Comparison of ENCODE assay signal across 8 cellular contexts in genomic region chr10:51063659-51064535, GRCh38. TPM values are rescaled to one million over a fixed set of nuclear protein-coding genes. Genes with fewer than 3 reads are reported as not detected.
A peak's percentile ranks its signal among the peaks of the same experiment; 100 is the strongest.
DNase-seq lines count a peak whose midpoint lies in the region; ATAC-seq and TF ChIP-seq lines count a peak whose summit lies in the region.

No MANE protein-coding gene starts in this region.

- H3K27ac ChIP-seq in VCaP, result no peak overlapping the region

- peak; percentile 82 for TF ChIP-seq CTCF in VCaP (conservative IDR thresholded peaks at IDR 0.05)

- no peaks in the 10 kb centered on the region for H3K4me1 Mint-ChIP-seq in immature natural killer cell

- H3K4me3 Mint-ChIP-seq in immature natural killer cell, result no peak overlapping the region

- no peak for ATAC-seq in HG03135 (IDR thresholded peaks at IDR 0.05; ENCODE audit: unreplicated experiment)

- peak; percentile 4 for DNase-seq in A172 (ENCODE audit: low spot score)
- DNase-seq in HCEC 1CT, result peak; percentile 63
- peak in 2 of 3 donors; percentile 3 to 8 for DNase-seq in immature natural killer cell
- no peak for DNase-seq in NCI-H2107 (lab: John Stamatoyannopoulos, UW)
- DNase-seq in NCI-H1930 (lab: John Stamatoyannopoulos, UW), result no peak
- DNase-seq in activated T-cell treated with anti-CD3 and anti-CD28 coated beads for 4 hours, result no peak

- H3K9me3 Mint-ChIP-seq in immature natural killer cell, result no peaks in the 10 kb centered on the region

- H3K36me3 Mint-ChIP-seq in immature natural killer cell, result no peaks in the 10 kb centered on the region

- H3K27ac Mint-ChIP-seq in immature natural killer cell, result no peak overlapping the region

- peaks cover 0 to 2% (median 1%) of the 10 kb centered on the region in 3 donors for H3K27me3 Mint-ChIP-seq in immature natural killer cell (ENCODE audit: low read depth in 3 of 3)

RNA-seq across cellular contexts. Expression of gene PRKG1, which starts 10.4 kb away (rescaled TPM):
- total RNA-seq in A172 (2014; rRNA removed; shearing (Covaris generic)), result 0.05 and 0.22 TPM in 2 replicates
- polyA plus RNA-seq in immature natural killer cell, result under 1 TPM in 1 of 3 donors, not detected in 2; 0.46 TPM

Comparison
In these comparisons a context has a peak if more than half of its experiments do, and no peak if none do; other contexts are left out.
1. DNase-seq: peak in A172 (single experiment), HCEC 1CT (single experiment) and immature natural killer cell (2 of 3); none in NCI-H2107 (single experiment), NCI-H1930 (0 of 2) and activated T-cell treated with anti-CD3 and anti-CD28 coated beads for 4 hours (single experiment).